Comparison of ENCODE assay signal across 10 cellular contexts in the genomic region with DNA sequence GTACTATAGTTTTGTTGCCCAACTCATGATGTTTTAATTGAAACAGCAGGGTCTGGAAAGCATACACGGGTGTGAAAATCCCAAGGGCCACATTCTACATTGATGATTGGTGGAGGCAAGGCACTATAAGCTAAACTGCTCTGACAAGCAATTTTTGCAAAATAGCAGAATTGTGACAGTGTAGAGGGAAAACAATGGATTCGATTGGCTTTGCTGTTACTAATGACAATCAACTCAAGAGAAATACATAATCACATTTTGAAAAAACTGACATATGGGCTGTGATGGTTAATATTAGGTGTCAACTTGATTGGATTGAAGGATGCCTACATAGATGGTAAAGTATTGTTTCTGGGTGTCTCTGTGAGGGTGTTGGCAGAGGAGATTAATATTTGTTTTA.
"Had no signal": no experiment of that assay in that cellular context is flagged by ENCODE, and none has a peak within 500 bp of the region (broad histone marks: within the 10 kb centered on the region; RNA-seq: fewer than 3 reads in every experiment).

No MANE protein-coding gene starts in this region.

- H3K27ac Mint-ChIP-seq: IgD-negative memory B cell had no signal

- ATAC-seq: HepG2 had no signal

- FAIRE-seq: H1, HepG2 had no signal

- H3K9me3 Mint-ChIP-seq: IgD-negative memory B cell had no signal

- H3K4me3 Mint-ChIP-seq: IgD-negative memory B cell had no signal

- H2AFZ ChIP-seq: GM23248 had no signal

- H3K4me3 ChIP-seq: GM23248 had no signal

- H3K27ac ChIP-seq: GM23248, HL-60, KMS-11 had no signal

- DNase-seq: GM23248, H7, HCEC 1CT, Kasumi-1, KBM-7 had no signal

- H3K4me2 ChIP-seq: KMS-11 had no signal

- H3K27me3 Mint-ChIP-seq: IgD-negative memory B cell had no signal

- H3K9ac ChIP-seq: GM23248, KMS-11 had no signal
